4 cellular contexts compared by ENCODE assay signal in genomic region chr2:159462961-159463360, GRCh38.
"Had no signal": no experiment of that assay in that cellular context is flagged by ENCODE, and none has a peak within 500 bp of the region (broad histone marks: within the 10 kb centered on the region; RNA-seq: fewer than 3 reads in every experiment).

No MANE protein-coding gene starts in this region.

- DNase-seq: KBM-7, KG1 had no signal

- H3K4me3 ChIP-seq: K562 had no signal

- H3K27ac ChIP-seq: HL-60 had no signal
